2 cellular contexts compared by ENCODE assay signal in the genomic region with DNA sequence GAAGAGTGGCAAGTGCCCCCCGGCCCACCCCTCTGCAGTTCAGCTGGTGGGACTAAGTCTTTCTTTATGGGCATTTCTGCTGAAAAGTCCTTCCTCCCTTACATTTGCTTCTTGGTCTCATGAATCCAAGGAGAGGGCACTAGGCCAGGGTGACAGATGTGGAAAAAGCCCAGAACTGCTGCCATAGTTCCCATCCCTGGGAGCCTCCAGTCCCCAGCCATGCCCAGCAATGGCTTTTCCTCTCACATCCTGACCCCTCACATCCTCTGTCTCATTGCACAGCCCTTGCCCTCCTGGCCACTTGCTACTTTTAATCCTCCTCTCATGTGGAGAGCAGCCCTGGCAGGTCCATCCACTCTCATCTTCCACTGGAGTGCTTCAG.
TF ChIP-seq lines count a peak whose summit lies in the region.

No MANE protein-coding gene starts in this region.

TF ChIP-seq in liver, 16 proteins besides CTCF, POLR2A, EP300 and RAD21 (continued from another document):
- TF ChIP-seq, protein P1, sequence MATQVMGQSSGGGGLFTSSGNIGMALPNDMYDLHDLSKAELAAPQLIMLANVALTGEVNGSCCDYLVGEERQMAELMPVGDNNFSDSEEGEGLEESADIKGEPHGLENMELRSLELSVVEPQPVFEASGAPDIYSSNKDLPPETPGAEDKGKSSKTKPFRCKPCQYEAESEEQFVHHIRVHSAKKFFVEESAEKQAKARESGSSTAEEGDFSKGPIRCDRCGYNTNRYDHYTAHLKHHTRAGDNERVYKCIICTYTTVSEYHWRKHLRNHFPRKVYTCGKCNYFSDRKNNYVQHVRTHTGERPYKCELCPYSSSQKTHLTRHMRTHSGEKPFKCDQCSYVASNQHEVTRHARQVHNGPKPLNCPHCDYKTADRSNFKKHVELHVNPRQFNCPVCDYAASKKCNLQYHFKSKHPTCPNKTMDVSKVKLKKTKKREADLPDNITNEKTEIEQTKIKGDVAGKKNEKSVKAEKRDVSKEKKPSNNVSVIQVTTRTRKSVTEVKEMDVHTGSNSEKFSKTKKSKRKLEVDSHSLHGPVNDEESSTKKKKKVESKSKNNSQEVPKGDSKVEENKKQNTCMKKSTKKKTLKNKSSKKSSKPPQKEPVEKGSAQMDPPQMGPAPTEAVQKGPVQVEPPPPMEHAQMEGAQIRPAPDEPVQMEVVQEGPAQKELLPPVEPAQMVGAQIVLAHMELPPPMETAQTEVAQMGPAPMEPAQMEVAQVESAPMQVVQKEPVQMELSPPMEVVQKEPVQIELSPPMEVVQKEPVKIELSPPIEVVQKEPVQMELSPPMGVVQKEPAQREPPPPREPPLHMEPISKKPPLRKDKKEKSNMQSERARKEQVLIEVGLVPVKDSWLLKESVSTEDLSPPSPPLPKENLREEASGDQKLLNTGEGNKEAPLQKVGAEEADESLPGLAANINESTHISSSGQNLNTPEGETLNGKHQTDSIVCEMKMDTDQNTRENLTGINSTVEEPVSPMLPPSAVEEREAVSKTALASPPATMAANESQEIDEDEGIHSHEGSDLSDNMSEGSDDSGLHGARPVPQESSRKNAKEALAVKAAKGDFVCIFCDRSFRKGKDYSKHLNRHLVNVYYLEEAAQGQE (IDR thresholded peaks at IDR 0.05), result no peak
- no peak for TF ChIP-seq EGR1 (IDR thresholded peaks at IDR 0.05; ENCODE audit: low read depth in 2 of 2)
- no peak for TF ChIP-seq ATF3 (IDR thresholded peaks at IDR 0.05)
- TF ChIP-seq HNF4A (conservative IDR thresholded peaks at IDR 0.05), result no peak
- TF ChIP-seq GABPA (IDR thresholded peaks at IDR 0.05 in 1 of 2, conservative IDR thresholded peaks at IDR 0.05 in 1 of 2), result no peak
- TF ChIP-seq RXRA (IDR thresholded peaks at IDR 0.05), result no peak
- TF ChIP-seq FOXA1 (IDR thresholded peaks at IDR 0.05), result no peak
TF ChIP-seq in liver: peak in this region for 0.

TF ChIP-seq in HepG2, 621 proteins besides CTCF, POLR2A, EP300 and RAD21 (continued from another document):
- TF ChIP-seq, protein P2, sequence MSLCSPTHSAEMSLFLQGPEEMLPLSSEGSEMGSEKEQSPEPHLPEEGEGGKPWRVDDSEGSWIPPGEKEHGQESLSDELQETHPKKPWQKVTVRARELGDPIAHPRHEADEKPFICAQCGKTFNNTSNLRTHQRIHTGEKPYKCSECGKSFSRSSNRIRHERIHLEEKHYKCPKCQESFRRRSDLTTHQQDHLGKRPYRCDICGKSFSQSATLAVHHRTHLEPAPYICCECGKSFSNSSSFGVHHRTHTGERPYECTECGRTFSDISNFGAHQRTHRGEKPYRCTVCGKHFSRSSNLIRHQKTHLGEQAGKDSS (CRISPR knock-in tag; IDR thresholded peaks at IDR 0.05; ENCODE audit: borderline replicate concordance, low read depth), result no peak
- TF ChIP-seq FOXC1 (CRISPR knock-in tag; IDR thresholded peaks at IDR 0.05; ENCODE audit: borderline replicate concordance) (no peak), TFDP1 (CRISPR knock-in tag; IDR thresholded peaks at IDR 0.05; ENCODE audit: borderline replicate concordance) (no peak), PHF5A (CRISPR knock-in tag; IDR thresholded peaks at IDR 0.05; ENCODE audit: low read depth, unreplicated experiment) (no peak), ZNF775 (CRISPR knock-in tag; IDR thresholded peaks at IDR 0.05; ENCODE audit: borderline replicate concordance) (no peak), MLXIP (CRISPR knock-in tag; IDR thresholded peaks at IDR 0.05; ENCODE audit: borderline replicate concordance) (no peak), TOPORS (CRISPR knock-in tag; IDR thresholded peaks at IDR 0.05) (no peak), AKNA (CRISPR knock-in tag; IDR thresholded peaks at IDR 0.05; ENCODE audit: borderline replicate concordance) (no peak), ZNF850 (CRISPR knock-in tag; conservative IDR thresholded peaks at IDR 0.05) (no peak), ZNF563 (CRISPR knock-in tag; IDR thresholded peaks at IDR 0.05) (no peak), JUND (CRISPR knock-in tag; IDR thresholded peaks at IDR 0.05) (no peak), HDAC6 (IDR thresholded peaks at IDR 0.05; ENCODE audit: low read depth, low read length) (no peak), IRF1 (CRISPR knock-in tag; IDR thresholded peaks at IDR 0.05; ENCODE audit: low read depth) (no peak), FOXO1 (CRISPR knock-in tag; IDR thresholded peaks at IDR 0.05) (no peak), PCBP2 (optimal IDR thresholded peaks at IDR 0.05; ENCODE audit: low read depth, low read length, poor library complexity, severe bottlenecking) (no peak)
